In the genomic region with DNA sequence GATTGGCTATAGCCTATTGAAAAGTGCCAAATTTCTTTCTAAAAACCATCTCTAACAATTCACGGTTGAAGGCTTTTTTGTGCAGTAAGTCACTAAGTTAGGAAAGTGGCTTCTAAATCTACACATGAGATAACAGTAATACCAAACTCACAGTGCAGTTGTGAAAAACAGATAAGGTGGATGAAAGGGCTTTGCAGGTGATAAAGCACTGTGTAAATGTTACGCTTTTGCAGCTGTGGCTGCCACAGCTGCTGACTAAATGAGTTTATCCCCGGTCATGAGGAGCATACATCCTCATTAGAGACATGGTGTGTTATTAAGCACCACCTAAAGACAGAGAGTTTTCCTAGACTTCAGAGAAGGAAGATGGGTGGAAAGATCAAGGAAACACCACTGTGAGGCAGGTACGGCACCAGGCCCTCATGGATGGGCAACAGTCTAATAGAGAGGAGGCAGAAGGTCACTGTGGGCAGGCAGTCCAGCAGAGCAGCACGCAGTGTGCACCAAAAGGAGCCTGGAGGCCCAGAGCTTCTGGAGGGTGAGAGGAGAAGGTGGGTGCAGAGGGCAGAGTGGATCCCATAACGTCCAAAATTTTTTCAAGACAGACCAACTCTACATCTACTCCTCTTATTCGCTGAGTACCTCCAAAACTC, we compare ENCODE assay signal across 11 cellular contexts.
A peak's percentile ranks its signal among the peaks of the same experiment; 100 is the strongest.
DNase-seq lines count a peak whose midpoint lies in the region; ATAC-seq, FAIRE-seq and TF ChIP-seq lines count a peak whose summit lies in the region.
"Had no signal": no experiment of that assay in that cellular context is flagged by ENCODE, and none has a peak within 500 bp of the region (broad histone marks: within the 10 kb centered on the region; RNA-seq: fewer than 3 reads in every experiment).

No MANE protein-coding gene starts in this region.

- H3K27ac Mint-ChIP-seq in CD4-positive, alpha-beta memory T cell: peak overlapping the region in 5 of 7 donors; percentile 33 to 95 (median 84)
- H3K27ac Mint-ChIP-seq in activated T-helper 1 cell treated with anti-CD3 and anti-CD28 coated beads, Interleukin-12 subunit alpha, Interleukin-12 subunit beta, Interleukin-2, Interleukin-4 antibody, amounts not matched to agents 30 ng/mL and 10 ng/mL and 1 ng/mL, durations not matched to agents 14 hours and 24 hours and 36 hours: peak overlapping the region; percentile 14

- CTCF ChIA-PET in CD4-positive, alpha-beta memory T cell (lab: Charles Lee; ENCODE audit: partially characterized antibody): no interaction called here

- intact Hi-C loops in CD4-positive, alpha-beta memory T cell (cut with micrococcal nuclease): loop anchor here (1.0 kb wide), 1 partner anchor 22 kb away; no protein-coding TSS in a partner anchor
- intact Hi-C loops in activated T-helper 1 cell treated with anti-CD3 and anti-CD28 coated beads, Interleukin-12 subunit alpha, Interleukin-12 subunit beta, Interleukin-2, Interleukin-4 antibody, amounts not matched to agents 30 ng/mL and 10 ng/mL and 1 ng/mL, durations not matched to agents 14 hours and 24 hours and 36 hours (cut with micrococcal nuclease): no loop called here
- intact Hi-C loops in mucosa of descending colon (cut with DNase I, micrococcal nuclease) (no loop called here), head of caudate nucleus (cut with DNase I) (no loop called here)

- FAIRE-seq in HTR-8/SVneo (lab: Jason Lieb, UNC): peak; percentile 72

- POLR2A ChIA-PET in CD4-positive, alpha-beta memory T cell (lab: Charles Lee; ENCODE audit: partially characterized antibody): no interaction called here

- no peaks in the 10 kb centered on the region for H3K9me3 ChIP-seq in CD4-positive, alpha-beta memory T cell (ENCODE audit: control insufficient read depth in 1 of 2, low read length in 2 of 2)
- no peaks in the 10 kb centered on the region for H3K9me3 ChIP-seq in mucosa of descending colon
- H3K9me3 ChIP-seq: heart left ventricle had no signal

- no peaks in the 10 kb centered on the region for H3K9me3 Mint-ChIP-seq in CD4-positive, alpha-beta memory T cell
- no peaks in the 10 kb centered on the region for H3K9me3 Mint-ChIP-seq in activated T-helper 1 cell treated with anti-CD3 and anti-CD28 coated beads, Interleukin-12 subunit alpha, Interleukin-12 subunit beta, Interleukin-2, Interleukin-4 antibody, amounts not matched to agents 30 ng/mL and 10 ng/mL and 1 ng/mL, durations not matched to agents 14 hours and 24 hours and 36 hours

- peaks cover 0 to 4% of the 10 kb centered on the region in 2 donors for H3K36me3 Mint-ChIP-seq in CD4-positive, alpha-beta memory T cell
- no peaks in the 10 kb centered on the region for H3K36me3 Mint-ChIP-seq in activated T-helper 1 cell treated with anti-CD3 and anti-CD28 coated beads, Interleukin-12 subunit alpha, Interleukin-12 subunit beta, Interleukin-2, Interleukin-4 antibody, amounts not matched to agents 30 ng/mL and 10 ng/mL and 1 ng/mL, durations not matched to agents 14 hours and 24 hours and 36 hours (ENCODE audit: low read depth)

- no peaks in the 10 kb centered on the region for H3K36me3 ChIP-seq in CD4-positive, alpha-beta memory T cell (ENCODE audit: insufficient read depth, low read length)
- H3K36me3 ChIP-seq in mucosa of descending colon (ENCODE audit: low read depth): no peaks in the 10 kb centered on the region
- H3K36me3 ChIP-seq: heart left ventricle, MG63 had no signal

- DNase-seq in CD4-positive, alpha-beta memory T cell: peak; percentile 5 to 47 (median 17)
- DNase-seq in HTR-8/SVneo (ENCODE audit: insufficient read length, low spot score): no peak
- no peak for DNase-seq in activated T-helper 1 cell treated with anti-CD3 and anti-CD28 coated beads, Interleukin-12 subunit alpha, Interleukin-12 subunit beta, Interleukin-2, Interleukin-4 antibody, amounts not matched to agents 30 ng/mL and 10 ng/mL and 1 ng/mL, durations not matched to agents 14 hours and 24 hours and 36 hours (ENCODE audit: low spot score)
- DNase-seq in mucosa of descending colon: no peak
- DNase-seq in kidney tubule cell (ENCODE audit: low spot score): no peak
- no peak for DNase-seq in T-helper 1 cell
- no peak for DNase-seq in mucosa of gallbladder (ENCODE audit: low spot score)
- DNase-seq in head of caudate nucleus: no peak

- peaks cover 0 to 43% (median 19%) of the 10 kb centered on the region in 4 donors for H3K4me1 Mint-ChIP-seq in CD4-positive, alpha-beta memory T cell
- peaks cover 13% of the 10 kb centered on the region for H3K4me1 Mint-ChIP-seq in activated T-helper 1 cell treated with anti-CD3 and anti-CD28 coated beads, Interleukin-12 subunit alpha, Interleukin-12 subunit beta, Interleukin-2, Interleukin-4 antibody, amounts not matched to agents 30 ng/mL and 10 ng/mL and 1 ng/mL, durations not matched to agents 14 hours and 24 hours and 36 hours (ENCODE audit: low read depth)

- TF ChIP-seq CTCF in mucosa of descending colon (IDR thresholded peaks at IDR 0.05): no peak

- peaks cover 23% of the 10 kb centered on the region for H3K4me1 ChIP-seq in CD4-positive, alpha-beta memory T cell (ENCODE audit: insufficient read depth, low read length)
- H3K4me1 ChIP-seq in mucosa of descending colon (ENCODE audit: low read depth): peaks cover 9% of the 10 kb centered on the region

- H3K4me3 Mint-ChIP-seq in CD4-positive, alpha-beta memory T cell: peak overlapping the region in 7 of 8 donors; percentile 57 to 88 (median 75)
- H3K4me3 Mint-ChIP-seq in activated T-helper 1 cell treated with anti-CD3 and anti-CD28 coated beads, Interleukin-12 subunit alpha, Interleukin-12 subunit beta, Interleukin-2, Interleukin-4 antibody, amounts not matched to agents 30 ng/mL and 10 ng/mL and 1 ng/mL, durations not matched to agents 14 hours and 24 hours and 36 hours: no peak overlapping the region

- peak overlapping the region; percentile 3 for H3K27ac ChIP-seq in CD4-positive, alpha-beta memory T cell (ENCODE audit: low read depth, low read length)

- H3K27me3 ChIP-seq in CD4-positive, alpha-beta memory T cell (ENCODE audit: insufficient read depth, low read length): no peaks in the 10 kb centered on the region
- H3K27me3 ChIP-seq: heart left ventricle, MG63 had no signal

- H3K4me3 ChIP-seq in CD4-positive, alpha-beta memory T cell (ENCODE audit: low read length in 2 of 2): no peak overlapping the region
- no peak overlapping the region for H3K4me3 ChIP-seq in mucosa of descending colon
- H3K4me3 ChIP-seq: MG63, skin epidermis had no signal

- peak; percentile 71 for ATAC-seq in mucosa of descending colon

- peaks cover 0 to 2% of the 10 kb centered on the region in 2 donors for H3K27me3 Mint-ChIP-seq in CD4-positive, alpha-beta memory T cell
- no peaks in the 10 kb centered on the region for H3K27me3 Mint-ChIP-seq in activated T-helper 1 cell treated with anti-CD3 and anti-CD28 coated beads, Interleukin-12 subunit alpha, Interleukin-12 subunit beta, Interleukin-2, Interleukin-4 antibody, amounts not matched to agents 30 ng/mL and 10 ng/mL and 1 ng/mL, durations not matched to agents 14 hours and 24 hours and 36 hours (ENCODE audit: insufficient read depth)

Comparison
In these comparisons a context has a peak if more than half of its experiments do, and no peak if none do; other contexts are left out.
1. DNase-seq: peak in CD4-positive, alpha-beta memory T cell (5 of 5); none in HTR-8/SVneo (single experiment), activated T-helper 1 cell treated with anti-CD3 and anti-CD28 coated beads, Interleukin-12 subunit alpha, Interleukin-12 subunit beta, Interleukin-2, Interleukin-4 antibody, amounts not matched to agents 30 ng/mL and 10 ng/mL and 1 ng/mL, durations not matched to agents 14 hours and 24 hours and 36 hours (single experiment), mucosa of descending colon (0 of 3), kidney tubule cell (single experiment), T-helper 1 cell (0 of 5), mucosa of gallbladder (single experiment) and head of caudate nucleus (0 of 42).